Comparison of ENCODE assay signal across 8 cellular contexts in genomic region chr11:75668508-75669297, GRCh38. TPM values are rescaled to one million over a fixed set of nuclear protein-coding genes. Genes with fewer than 3 reads are reported as not detected.
A peak's percentile ranks its signal among the peaks of the same experiment; 100 is the strongest.
DNase-seq lines count a peak whose midpoint lies in the region; ATAC-seq, FAIRE-seq and TF ChIP-seq lines count a peak whose summit lies in the region.

Gene MAP6, minus strand, starts transcription at chr11:75669038. Its CDS starts 669 bp downstream, at chr11:75668369.

- H3K36me3 ChIP-seq in RWPE2 (ENCODE audit: low read depth) (no peaks in the 10 kb centered on the region), HepG2 (replicated peaks in 1 of 2; ENCODE audit: control insufficient read depth in 1 of 2, insufficient read depth in 2 of 2, low read length in 2 of 2) (no peaks in the 10 kb centered on the region)

- in situ Hi-C loops in GM13977 (cut with MboI; ENCODE audit: low pct_unique_long_range_greater_than_20kb, low sequenced_read_pairs, unreplicated experiment) (no loop called here), HepG2 (cut with HindIII; ENCODE audit: extremely low pct_ligation_motif_present, low pct_unique_long_range_greater_than_20kb) (no loop called here)

- ATAC-seq in RWPE2 (ENCODE audit: low read depth) (peak; percentile 68), HepG2 (peak; percentile 57), GM19467 (IDR thresholded peaks at IDR 0.05; ENCODE audit: unreplicated experiment) (no peak)
- ATAC-seq in stimulated activated naive B cell treated with anti-CD40 and anti-IgM and Interleukin-4, amounts not matched to agents 10 μg/mL and 1 μg/mL and 100 μg/mL, for 72 hours (replicated peaks) = peak; percentile 53 to 56

- H3K9me3 Mint-ChIP-seq in stimulated activated naive B cell treated with anti-CD40 and anti-IgM and Interleukin-4, amounts not matched to agents 10 μg/mL and 1 μg/mL and 100 μg/mL, for 72 hours = peaks cover 0 to 2% of the 10 kb centered on the region in 2 donors

- H3K36me3 Mint-ChIP-seq in stimulated activated naive B cell treated with anti-CD40 and anti-IgM and Interleukin-4, amounts not matched to agents 10 μg/mL and 1 μg/mL and 100 μg/mL, for 72 hours = peaks cover 1 to 4% of the 10 kb centered on the region in 2 donors

- peak within 1 kb of the TSS; percentile 31 for H3K4me3 ChIP-seq in RWPE2 (ENCODE audit: severe bottlenecking)
- H3K4me3 ChIP-seq in HepG2 (replicated peaks in 1 of 3; ENCODE audit: insufficient read depth in 1 of 3, low read depth in 2 of 3, low read length in 3 of 3) = peak within 1 kb of the TSS; percentile 46 to 71 (median 57); a peak in 3 of 6 replicates

- peaks cover 30% of the 10 kb centered on the region for H3K27me3 ChIP-seq in RWPE2 (ENCODE audit: insufficient read depth, poor library complexity, severe bottlenecking)
- peaks cover 6 to 65% of the 10 kb centered on the region in 2 experiments; a peak in 4 of 5 replicates for H3K27me3 ChIP-seq in HepG2 (ENCODE audit: control insufficient read depth in 1 of 2, insufficient read depth in 2 of 2, low read length in 2 of 2)

- peak within 1 kb of the TSS; percentile 80 for H3K27ac Mint-ChIP-seq in stimulated activated naive B cell treated with anti-CD40 and anti-IgM and Interleukin-4, amounts not matched to agents 10 μg/mL and 1 μg/mL and 100 μg/mL, for 72 hours

- TF ChIP-seq CTCF in GM13977 (IDR thresholded peaks at IDR 0.05; ENCODE audit: extremely low read depth, insufficient read depth, missing control alignments) (no peak), RWPE2 (IDR thresholded peaks at IDR 0.05; ENCODE audit: poor library complexity, severe bottlenecking) (no peak), HepG2 (CRISPR knock-in tag; IDR thresholded peaks at IDR 0.05) (no peak)

- H3K27ac ChIP-seq in RWPE2 (ENCODE audit: poor library complexity, severe bottlenecking) (no peak within 1 kb of the TSS), HepG2 (ENCODE audit: extremely low read length, insufficient read depth, low read length) (no peak within 1 kb of the TSS)

- TF ChIP-seq RAD21 in HepG2 (CRISPR knock-in tag; IDR thresholded peaks at IDR 0.05) = no peak

- peaks cover 13 to 21% of the 10 kb centered on the region in 2 donors for H3K4me1 Mint-ChIP-seq in stimulated activated naive B cell treated with anti-CD40 and anti-IgM and Interleukin-4, amounts not matched to agents 10 μg/mL and 1 μg/mL and 100 μg/mL, for 72 hours

- no peaks in the 10 kb centered on the region; the same call in 1 of the 2 replicates for H4K20me1 ChIP-seq in HepG2 (ENCODE audit: insufficient read depth, low read length)

- H3K4me2 ChIP-seq in HepG2 (ENCODE audit: low read depth, low read length) = peak within 1 kb of the TSS; percentile 74

- WGBS in HepG2 (ENCODE audit: low lambda C conversion rate) = 18% methylated on average over 26 of the region's 67 CpGs

- H3K9me3 ChIP-seq in RWPE2 (ENCODE audit: severe bottlenecking) (no peaks in the 10 kb centered on the region), HepG2 (ENCODE audit: low read length) (no peaks in the 10 kb centered on the region)

- H2AFZ ChIP-seq in HepG2 (ENCODE audit: low read length) = no peak within 1 kb of the TSS

- CTCF ChIA-PET in HepG2 (lab: Yijun Ruan, JAX; ENCODE audit: low intra/inter-chr PET ratio, low total read pairs) = no interaction called here

- H3K27me3 Mint-ChIP-seq in stimulated activated naive B cell treated with anti-CD40 and anti-IgM and Interleukin-4, amounts not matched to agents 10 μg/mL and 1 μg/mL and 100 μg/mL, for 72 hours = peaks cover 48 to 58% of the 10 kb centered on the region in 2 donors

- H3K4me1 ChIP-seq in RWPE2 (ENCODE audit: insufficient read depth, poor library complexity, severe bottlenecking) (no peaks in the 10 kb centered on the region), HepG2 (ENCODE audit: insufficient read depth, low read length) (peaks cover 7% of the 10 kb centered on the region; the same call in 1 of the 2 replicates)

- peak; percentile 44 for DNase-seq in AG08395 (ENCODE audit: low spot score)
- peak; percentile 57 for DNase-seq in GM13977 (ENCODE audit: low spot score)
- no peak for DNase-seq in RWPE2 (ENCODE audit: low spot score)
- peak; percentile 35 for DNase-seq in dedifferentiated amniotic fluid mesenchymal stem cell (ENCODE audit: extremely low spot score)
- DNase-seq in HepG2 (ENCODE audit: low spot score) = no peak
- DNase-seq in stimulated activated naive B cell treated with anti-CD40 and anti-IgM and Interleukin-4, amounts not matched to agents 10 μg/mL and 1 μg/mL and 100 μg/mL, for 72 hours = no peak
- DNase-seq in SIG-M5 treated with dmso at 0.1 percent for 504 hours (lab: John Stamatoyannopoulos, UW; ENCODE audit: unreplicated experiment) = no peak

- no peaks in the 10 kb centered on the region for H3K79me2 ChIP-seq in HepG2 (ENCODE audit: insufficient read depth, low read length)

- TF ChIP-seq EP300 in HepG2 (IDR thresholded peaks at IDR 0.05; ENCODE audit: low read depth in 2 of 2, low read length in 2 of 2) (no peak), HepG2 (CRISPR knock-in tag; IDR thresholded peaks at IDR 0.05; ENCODE audit: borderline replicate concordance) (no peak)

- no TSS peak for BruUV-seq in HepG2 (replicated peaks; lab: Mats Ljungman, UMichigan)

- TF ChIP-seq POLR2A in HepG2 (IDR thresholded peaks at IDR 0.05; ENCODE audit: insufficient read depth in 1 of 2, low read depth in 2 of 2, low read length in 2 of 2) = no peak

- H3K4me3 Mint-ChIP-seq in stimulated activated naive B cell treated with anti-CD40 and anti-IgM and Interleukin-4, amounts not matched to agents 10 μg/mL and 1 μg/mL and 100 μg/mL, for 72 hours = peak within 1 kb of the TSS; percentile 82 to 94

- intact Hi-C loops in HepG2 (cut with micrococcal nuclease; ENCODE audit: unreplicated experiment) = no loop called here

- POLR2A ChIA-PET in HepG2 (lab: Yijun Ruan, JAX) = no interaction called here

- no peak for FAIRE-seq in HepG2 (lab: Jason Lieb, UNC)

- H3K9ac ChIP-seq in HepG2 (ENCODE audit: insufficient read depth, low read depth, low read length) = no peak within 1 kb of the TSS

TF ChIP-seq in HepG2, 621 proteins besides CTCF, POLR2A, EP300 and RAD21 (continues in another document):
- TF ChIP-seq ETV5 (CRISPR knock-in tag; IDR thresholded peaks at IDR 0.05; ENCODE audit: borderline replicate concordance) = no peak
- no peak for TF ChIP-seq FIP1L1 (IDR thresholded peaks at IDR 0.05; ENCODE audit: borderline replicate concordance, insufficient read depth, low read depth, low read length)
- TF ChIP-seq NFE2 (CRISPR knock-in tag; IDR thresholded peaks at IDR 0.05) = no peak
- no peak for TF ChIP-seq SP140L (CRISPR knock-in tag; IDR thresholded peaks at IDR 0.05; ENCODE audit: borderline replicate concordance)
- TF ChIP-seq, protein P1, sequence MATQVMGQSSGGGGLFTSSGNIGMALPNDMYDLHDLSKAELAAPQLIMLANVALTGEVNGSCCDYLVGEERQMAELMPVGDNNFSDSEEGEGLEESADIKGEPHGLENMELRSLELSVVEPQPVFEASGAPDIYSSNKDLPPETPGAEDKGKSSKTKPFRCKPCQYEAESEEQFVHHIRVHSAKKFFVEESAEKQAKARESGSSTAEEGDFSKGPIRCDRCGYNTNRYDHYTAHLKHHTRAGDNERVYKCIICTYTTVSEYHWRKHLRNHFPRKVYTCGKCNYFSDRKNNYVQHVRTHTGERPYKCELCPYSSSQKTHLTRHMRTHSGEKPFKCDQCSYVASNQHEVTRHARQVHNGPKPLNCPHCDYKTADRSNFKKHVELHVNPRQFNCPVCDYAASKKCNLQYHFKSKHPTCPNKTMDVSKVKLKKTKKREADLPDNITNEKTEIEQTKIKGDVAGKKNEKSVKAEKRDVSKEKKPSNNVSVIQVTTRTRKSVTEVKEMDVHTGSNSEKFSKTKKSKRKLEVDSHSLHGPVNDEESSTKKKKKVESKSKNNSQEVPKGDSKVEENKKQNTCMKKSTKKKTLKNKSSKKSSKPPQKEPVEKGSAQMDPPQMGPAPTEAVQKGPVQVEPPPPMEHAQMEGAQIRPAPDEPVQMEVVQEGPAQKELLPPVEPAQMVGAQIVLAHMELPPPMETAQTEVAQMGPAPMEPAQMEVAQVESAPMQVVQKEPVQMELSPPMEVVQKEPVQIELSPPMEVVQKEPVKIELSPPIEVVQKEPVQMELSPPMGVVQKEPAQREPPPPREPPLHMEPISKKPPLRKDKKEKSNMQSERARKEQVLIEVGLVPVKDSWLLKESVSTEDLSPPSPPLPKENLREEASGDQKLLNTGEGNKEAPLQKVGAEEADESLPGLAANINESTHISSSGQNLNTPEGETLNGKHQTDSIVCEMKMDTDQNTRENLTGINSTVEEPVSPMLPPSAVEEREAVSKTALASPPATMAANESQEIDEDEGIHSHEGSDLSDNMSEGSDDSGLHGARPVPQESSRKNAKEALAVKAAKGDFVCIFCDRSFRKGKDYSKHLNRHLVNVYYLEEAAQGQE (IDR thresholded peaks at IDR 0.05; ENCODE audit: borderline replicate concordance in 1 of 2, low read depth in 1 of 2, low read length in 2 of 2) = no peak
- no peak for TF ChIP-seq THAP11 (CRISPR knock-in tag; IDR thresholded peaks at IDR 0.05)
- no peak for TF ChIP-seq SOX6 (IDR thresholded peaks at IDR 0.05)
- no peak for TF ChIP-seq SOX6 (CRISPR knock-in tag; IDR thresholded peaks at IDR 0.05)
- no peak for TF ChIP-seq HOXA9 (CRISPR knock-in tag; IDR thresholded peaks at IDR 0.05; ENCODE audit: borderline replicate concordance)

RNA-seq across cellular contexts. Expression of gene MAP6, which starts in this region (rescaled TPM):
- total RNA-seq in HepG2 (2016; rRNA removed; fragmentation: Illumina TruSeq; extraction: Trizol) = 0.04 TPM in 1 of 2 replicates, not detected in the other
- not detected in 2 replicates for total RNA-seq in HepG2 (2016; cell fraction: cytosol; rRNA removed; fragmentation: Illumina TruSeq; extraction: Trizol; ENCODE audit: low read depth)
- total RNA-seq in HepG2 (2016; cell fraction: insoluble cytoplasmic fraction; rRNA removed; fragmentation: Illumina TruSeq; extraction: Trizol) = not detected in 2 replicates
- not detected in 2 replicates for total RNA-seq in HepG2 (2016; cell fraction: membrane; rRNA removed; fragmentation: Illumina TruSeq; extraction: Trizol)
- not detected in 2 replicates for total RNA-seq in HepG2 (2016; cell fraction: nucleus; rRNA removed; fragmentation: Illumina TruSeq; extraction: Trizol)
- polyA plus RNA-seq in HepG2 (2011; rRNA removed) = 0.01 TPM in 1 of 2 replicates, not detected in the other
- 0.03 TPM in 1 of 2 replicates, not detected in the other for polyA plus RNA-seq in HepG2 (2011; cell fraction: cytosol; rRNA removed)
- not detected in 2 replicates for polyA plus RNA-seq in HepG2 (2011; cell fraction: nucleus; rRNA removed)
- polyA plus RNA-seq in HepG2 (2012) = not detected in 2 replicates
- polyA plus RNA-seq in HepG2 (2016; cell fraction: cytosol; fragmentation: Illumina TruSeq; extraction: Trizol; ENCODE audit: low read depth) = not detected in 2 replicates
- polyA plus RNA-seq in HepG2 (2016; cell fraction: insoluble cytoplasmic fraction; fragmentation: Illumina TruSeq; extraction: Trizol; ENCODE audit: low read depth) = not detected in 2 replicates
- polyA plus RNA-seq in HepG2 (2016; cell fraction: membrane; fragmentation: Illumina TruSeq; extraction: Trizol; ENCODE audit: low read depth) = not detected in 2 replicates
- not detected in 2 replicates for polyA plus RNA-seq in HepG2 (2016; cell fraction: nucleus; fragmentation: Illumina TruSeq; extraction: Trizol; ENCODE audit: insufficient read depth, low read depth)
- not detected in 2 replicates for polyA minus RNA-seq in HepG2 (2011; rRNA and poly(A)+ RNA removed; ENCODE audit: low replicate concordance)
- polyA minus RNA-seq in HepG2 (2011; cell fraction: cytosol; rRNA and poly(A)+ RNA removed) = not detected in 2 replicates
- polyA minus RNA-seq in HepG2 (2011; cell fraction: nucleus; rRNA and poly(A)+ RNA removed) = not detected in 2 replicates

Comparison
In these comparisons a context has a peak if more than half of its experiments do, and no peak if none do; other contexts are left out.
1. Peak in ATAC-seq, H3K4me3 ChIP-seq and H3K4me2 ChIP-seq in HepG2; RNA of the gene not detected or under 1 TPM.
2. DNase-seq: peak in AG08395 (single experiment), GM13977 (single experiment) and dedifferentiated amniotic fluid mesenchymal stem cell (single experiment); none in RWPE2 (single experiment), HepG2 (single experiment), stimulated activated naive B cell treated with anti-CD40 and anti-IgM and Interleukin-4, amounts not matched to agents 10 μg/mL and 1 μg/mL and 100 μg/mL, for 72 hours (single experiment) and SIG-M5 treated with dmso at 0.1 percent for 504 hours (single experiment).